ENCODE assay signal across 9 cellular contexts in the genomic region with DNA sequence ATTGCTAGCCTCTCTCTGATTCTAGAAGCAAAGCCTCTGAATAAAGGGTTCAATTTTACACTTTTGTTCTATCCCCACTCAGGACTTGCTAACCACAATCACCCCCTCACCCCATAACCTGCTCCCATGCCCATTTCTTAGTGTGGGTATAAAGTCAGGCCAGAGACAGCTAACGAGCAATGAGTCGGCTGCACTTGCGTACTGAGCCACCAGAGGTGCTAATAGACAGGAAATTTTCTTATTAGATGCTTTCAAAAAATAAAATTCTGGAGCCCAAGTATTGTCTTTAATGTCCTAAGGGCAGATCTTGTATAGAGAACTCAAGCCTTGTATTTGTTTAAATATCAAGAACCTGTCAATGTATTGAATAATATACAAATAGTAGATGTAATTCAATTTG.
DNase-seq lines count a peak whose midpoint lies in the region; ATAC-seq and TF ChIP-seq lines count a peak whose summit lies in the region.
"Had no signal": no experiment of that assay in that cellular context is flagged by ENCODE, and none has a peak within 500 bp of the region (broad histone marks: within the 10 kb centered on the region; RNA-seq: fewer than 3 reads in every experiment).

No MANE protein-coding gene starts in this region.

- H3K27me3 ChIP-seq in ovary, result no peaks in the 10 kb centered on the region

- no peaks in the 10 kb centered on the region for H3K4me1 ChIP-seq in ovary (ENCODE audit: insufficient read depth)

- intact Hi-C loops in ovary (cut with DNase I), result no loop called here

- TF ChIP-seq CTCF in 22Rv1 (IDR thresholded peaks at IDR 0.05) (peak; percentile 69), ovary (IDR thresholded peaks at IDR 0.05) (no peak)

- DNase-seq in astrocyte of the hippocampus (ENCODE audit: low read depth, low spot score), result peak; percentile 11
- DNase-seq in ovary, result no peak
- no peak for DNase-seq in activated T-cell treated with anti-CD3 and anti-CD28 coated beads for 4 hours
- no peak for DNase-seq in stimulated activated naive CD4-positive, alpha-beta T cell treated with Interleukin-2 at 50 U/mL for 16 hours (lab: John Stamatoyannopoulos, UW)
- DNase-seq: naive B cell had no signal

- no peaks in the 10 kb centered on the region for H3K9me3 ChIP-seq in ovary

- no peak for TF ChIP-seq EP300 in ovary (IDR thresholded peaks at IDR 0.05)

- no peaks in the 10 kb centered on the region for H3K36me3 ChIP-seq in ovary

- TF ChIP-seq POLR2A in ovary (IDR thresholded peaks at IDR 0.05), result no peak

- peak; percentile 81 for ATAC-seq in GM18502 (IDR thresholded peaks at IDR 0.05; ENCODE audit: poor library complexity, unreplicated experiment)
- peak; percentile 66 for ATAC-seq in HG03135 (IDR thresholded peaks at IDR 0.05; ENCODE audit: unreplicated experiment)
- no peak for ATAC-seq in HG03460 (IDR thresholded peaks at IDR 0.05; ENCODE audit: unreplicated experiment)

- no peak overlapping the region for H3K4me3 ChIP-seq in ovary

- H3K27ac ChIP-seq in 22Rv1 (no peak overlapping the region), ovary (no peak overlapping the region)

- 85 to 89% (median 87%) methylated on average over 3 of the region's 3 CpGs for WGBS in ovary, 3 donors
